Comparison of ENCODE assay signal across 8 cellular contexts in the genomic region with DNA sequence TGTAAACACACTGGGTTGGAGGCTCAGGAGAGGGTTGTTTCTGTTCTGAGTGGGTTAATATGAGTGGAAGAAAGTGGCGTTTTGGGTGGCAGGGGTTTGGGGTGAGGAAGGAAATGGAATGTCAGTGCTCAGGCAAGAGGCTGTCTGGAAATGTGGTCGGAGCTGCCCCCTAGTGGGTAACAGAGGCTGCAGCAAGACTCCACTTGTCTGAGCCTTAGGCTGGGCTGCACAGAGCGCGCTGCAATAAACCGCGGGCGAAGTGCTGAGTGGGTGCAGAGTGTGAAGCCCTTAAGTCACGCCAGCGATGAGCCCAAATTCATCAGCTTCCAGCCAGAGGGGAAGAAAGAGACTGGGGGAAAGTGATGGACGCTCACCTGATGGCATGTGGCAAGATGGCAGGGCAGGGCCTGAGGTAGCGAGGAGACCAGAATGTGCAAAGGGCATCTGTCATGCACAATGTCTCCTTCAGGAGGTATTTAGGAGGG. TPM values are rescaled to one million over a fixed set of nuclear protein-coding genes. Genes with fewer than 3 reads are reported as not detected.
DNase-seq lines count a peak whose midpoint lies in the region; ATAC-seq and TF ChIP-seq lines count a peak whose summit lies in the region.

No MANE protein-coding gene starts in this region.

- no peaks in the 10 kb centered on the region for H3F3A ChIP-seq in GM23338 (replicated peaks; ENCODE audit: low read depth)
- no peaks in the 10 kb centered on the region for H3F3A ChIP-seq in SU-DHL-6 (ENCODE audit: insufficient read depth)

- H3K9me2 ChIP-seq in GM23338 (ENCODE audit: insufficient read depth) (no peaks in the 10 kb centered on the region), SU-DHL-6 (replicated peaks; ENCODE audit: insufficient read depth, low read length) (no peaks in the 10 kb centered on the region)

- H3K36me3 Mint-ChIP-seq in GM23338 (ENCODE audit: low read depth), result no peaks in the 10 kb centered on the region
- no peaks in the 10 kb centered on the region for H3K36me3 Mint-ChIP-seq in activated naive CD8-positive, alpha-beta T cell treated with anti-CD3 and anti-CD28 coated beads, Interleukin-2, amount 10 ng/mL, durations not matched to agents 7 days and 5 days

- peak; percentile 46 for DNase-seq in DMS53 treated with DMSO at 0.1 percent for 48 hours (lab: John Stamatoyannopoulos, UW; ENCODE audit: unreplicated experiment)
- DNase-seq in GM23338 (ENCODE audit: low spot score), result peak; percentile 89
- DNase-seq in NB4 (ENCODE audit: low read depth), result peak; percentile 82
- DNase-seq in activated naive CD8-positive, alpha-beta T cell treated with anti-CD3 and anti-CD28 coated beads, Interleukin-2, amount 10 ng/mL, durations not matched to agents 7 days and 5 days, result peak; percentile 70
- DNase-seq in cardiac septum (ENCODE audit: low spot score), result peak; percentile 78
- no peak for DNase-seq in vagina (ENCODE audit: extremely low spot score in 2 of 2)

- TF ChIP-seq POLR2A in NB4 (IDR thresholded peaks at IDR 0.05; ENCODE audit: extremely low read depth, insufficient read length) (no peak), vagina (IDR thresholded peaks at IDR 0.05) (no peak)

- peaks cover 3% of the 10 kb centered on the region for H3K4me1 ChIP-seq in GM23338 (ENCODE audit: insufficient read depth)
- H3K4me1 ChIP-seq in rectal smooth muscle tissue (ENCODE audit: control insufficient read depth, insufficient read depth, low read length), result no peaks in the 10 kb centered on the region
- H3K4me1 ChIP-seq in vagina, result peaks cover 4% of the 10 kb centered on the region

- H3K27ac Mint-ChIP-seq in GM23338, result no peak overlapping the region
- H3K27ac Mint-ChIP-seq in activated naive CD8-positive, alpha-beta T cell treated with anti-CD3 and anti-CD28 coated beads, Interleukin-2, amount 10 ng/mL, durations not matched to agents 7 days and 5 days, result peak overlapping the region; percentile 15

- peak overlapping the region; percentile 31; the same call in 2 of the 3 replicates for H3K4me3 Mint-ChIP-seq in GM23338
- peak overlapping the region; percentile 62 for H3K4me3 Mint-ChIP-seq in activated naive CD8-positive, alpha-beta T cell treated with anti-CD3 and anti-CD28 coated beads, Interleukin-2, amount 10 ng/mL, durations not matched to agents 7 days and 5 days

- H3K27me3 Mint-ChIP-seq in GM23338 (ENCODE audit: insufficient read depth, low read depth, poor library complexity), result peaks cover 13% of the 10 kb centered on the region
- H3K27me3 Mint-ChIP-seq in activated naive CD8-positive, alpha-beta T cell treated with anti-CD3 and anti-CD28 coated beads, Interleukin-2, amount 10 ng/mL, durations not matched to agents 7 days and 5 days, result peaks cover 32% of the 10 kb centered on the region

- H3K9me3 ChIP-seq in SU-DHL-6 (ENCODE audit: insufficient read depth, low read length) (no peaks in the 10 kb centered on the region), vagina (no peaks in the 10 kb centered on the region)

- H3K4me1 Mint-ChIP-seq in GM23338, result peaks cover 13% of the 10 kb centered on the region; the same call in 2 of the 3 replicates
- H3K4me1 Mint-ChIP-seq in activated naive CD8-positive, alpha-beta T cell treated with anti-CD3 and anti-CD28 coated beads, Interleukin-2, amount 10 ng/mL, durations not matched to agents 7 days and 5 days, result peaks cover 4% of the 10 kb centered on the region

- TF ChIP-seq CTCF in GM23338 (conservative IDR thresholded peaks at IDR 0.05; ENCODE audit: low read depth in 2 of 2) (peak; percentile 86 to 96), NB4 (IDR thresholded peaks at IDR 0.05; ENCODE audit: low read depth, low read length) (peak; percentile 93), SU-DHL-6 (IDR thresholded peaks at IDR 0.05; ENCODE audit: insufficient read depth, low read length, poor library complexity, severe bottlenecking) (peak; percentile 76), vagina (IDR thresholded peaks at IDR 0.05) (peak; percentile 59 to 82 (median 81))

- H3K79me2 ChIP-seq in GM23338 (replicated peaks; ENCODE audit: insufficient read depth) (no peaks in the 10 kb centered on the region), SU-DHL-6 (ENCODE audit: insufficient read depth, low read length) (no peaks in the 10 kb centered on the region)

- ATAC-seq in GM23338, result peak; percentile 98
- ATAC-seq in activated naive CD8-positive, alpha-beta T cell treated with anti-CD3 and anti-CD28 coated beads, Interleukin-2, amount 10 ng/mL, durations not matched to agents 7 days and 5 days (ENCODE audit: low read depth), result peak; percentile 98

- intact Hi-C loops in cardiac septum (cut with DNase I), result loop anchor here (2.0 kb wide), 1 partner anchor 33 kb away; no protein-coding TSS in a partner anchor
- intact Hi-C loops in vagina (cut with DNase I), result no loop called here

- H3K27ac ChIP-seq in GM23338 (ENCODE audit: low read depth) (no peak overlapping the region), SU-DHL-6 (ENCODE audit: low read depth, low read length) (no peak overlapping the region), rectal smooth muscle tissue (ENCODE audit: low read depth, low read length) (no peak overlapping the region), vagina (no peak overlapping the region)

- no peaks in the 10 kb centered on the region for H3K9me3 Mint-ChIP-seq in GM23338
- no peaks in the 10 kb centered on the region for H3K9me3 Mint-ChIP-seq in activated naive CD8-positive, alpha-beta T cell treated with anti-CD3 and anti-CD28 coated beads, Interleukin-2, amount 10 ng/mL, durations not matched to agents 7 days and 5 days

- H3K4me2 ChIP-seq in GM23338 (peak overlapping the region; percentile 66; the same call in 1 of the 2 replicates), SU-DHL-6 (ENCODE audit: low read depth, low read length, poor library complexity, severe bottlenecking) (peak overlapping the region; percentile 20)

- no peaks in the 10 kb centered on the region for H3K27me3 ChIP-seq in GM23338 (ENCODE audit: insufficient read depth)
- no peaks in the 10 kb centered on the region for H3K27me3 ChIP-seq in SU-DHL-6 (ENCODE audit: low read length)
- peaks cover 12% of the 10 kb centered on the region for H3K27me3 ChIP-seq in rectal smooth muscle tissue (ENCODE audit: control insufficient read depth, insufficient read depth, low read length)
- H3K27me3 ChIP-seq in vagina, result no peaks in the 10 kb centered on the region

- no peak overlapping the region for H3K9ac ChIP-seq in SU-DHL-6 (ENCODE audit: low read length)
- H3K9ac ChIP-seq in rectal smooth muscle tissue (ENCODE audit: low read length), result no peak overlapping the region

- H4K20me1 ChIP-seq in GM23338 (replicated peaks; ENCODE audit: insufficient read depth) (no peaks in the 10 kb centered on the region), SU-DHL-6 (ENCODE audit: low read depth, low read length) (no peaks in the 10 kb centered on the region)

- no peaks in the 10 kb centered on the region for H3K36me3 ChIP-seq in GM23338 (ENCODE audit: insufficient read depth)
- no peaks in the 10 kb centered on the region for H3K36me3 ChIP-seq in SU-DHL-6 (ENCODE audit: low read length)
- H3K36me3 ChIP-seq in rectal smooth muscle tissue (ENCODE audit: control insufficient read depth, insufficient read depth, low read length), result no peaks in the 10 kb centered on the region
- no peaks in the 10 kb centered on the region for H3K36me3 ChIP-seq in vagina

- H2AFZ ChIP-seq in GM23338 (peak overlapping the region; percentile 100), SU-DHL-6 (ENCODE audit: low read depth, low read length, severe bottlenecking) (peak overlapping the region; percentile 52)

- POLR2A ChIA-PET in activated naive CD8-positive, alpha-beta T cell treated with anti-CD3 and anti-CD28 coated beads, Interleukin-2, amount 10 ng/mL, durations not matched to agents 7 days and 5 days (lab: Charles Lee), result no interaction called here

- H3K4me3 ChIP-seq in GM23338 (no peak overlapping the region), NB4 (ENCODE audit: low read depth, low read length) (peak overlapping the region; percentile 27), SU-DHL-6 (ENCODE audit: insufficient read depth, low read length, poor library complexity, severe bottlenecking) (no peak overlapping the region), rectal smooth muscle tissue (ENCODE audit: low read length) (peak overlapping the region; percentile 26), vagina (peak overlapping the region in 1 of 2 donors; percentile 24)

TF ChIP-seq in GM23338, 12 proteins besides CTCF, POLR2A, EP300 and RAD21 (continues in another document):
- TF ChIP-seq REST (IDR thresholded peaks at IDR 0.05; ENCODE audit: unreplicated experiment), result no peak

RNA-seq across cellular contexts. Expression of gene VSX2, which starts 12.3 kb away (rescaled TPM):
- 0.49 and 0.66 TPM in 2 replicates for total RNA-seq in GM23338 (2014; rRNA removed; shearing (Covaris generic))
- polyA plus RNA-seq in GM23338 (2016; fragmentation: Nextera tagmentation; extraction: Ambion mirVana), result 0.35 and 0.52 TPM in 2 replicates
- not detected for total RNA-seq in activated naive CD8-positive, alpha-beta T cell treated with anti-CD3 and anti-CD28 coated beads, Interleukin-2, amount 10 ng/mL, durations not matched to agents 7 days and 5 days
- total RNA-seq in cardiac septum (not detected), vagina (not detected)

RNA-seq across cellular contexts. Expression of gene ABCD4, which starts 51.1 kb away (rescaled TPM):
- 56.6 and 73.1 TPM in 2 replicates for total RNA-seq in GM23338 (2014; rRNA removed; shearing (Covaris generic))
- 60.5 and 64.6 TPM in 2 replicates for polyA plus RNA-seq in GM23338 (2016; fragmentation: Nextera tagmentation; extraction: Ambion mirVana)
- total RNA-seq in activated naive CD8-positive, alpha-beta T cell treated with anti-CD3 and anti-CD28 coated beads, Interleukin-2, amount 10 ng/mL, durations not matched to agents 7 days and 5 days, result 10 to 100 TPM; 70.4 TPM
- total RNA-seq in cardiac septum, result 26.9 TPM
- 52.3 TPM for total RNA-seq in vagina

Comparison
In these comparisons a context has a peak if more than half of its experiments do, and no peak if none do; other contexts are left out.
1. DNase-seq: peak in DMS53 treated with DMSO at 0.1 percent for 48 hours (single experiment), GM23338 (single experiment), NB4 (single experiment), activated naive CD8-positive, alpha-beta T cell treated with anti-CD3 and anti-CD28 coated beads, Interleukin-2, amount 10 ng/mL, durations not matched to agents 7 days and 5 days (single experiment) and cardiac septum (single experiment); none in vagina (0 of 2).
2. H3K4me3 ChIP-seq: peak in NB4 (single experiment) and rectal smooth muscle tissue (single experiment); none in GM23338 (single experiment) and SU-DHL-6 (single experiment).
3. Peak in every context shown above with its lines, with median percentiles within 50 percentile points of each other: CTCF ChIP-seq.